10 cellular contexts compared by ENCODE assay signal in the genomic region with DNA sequence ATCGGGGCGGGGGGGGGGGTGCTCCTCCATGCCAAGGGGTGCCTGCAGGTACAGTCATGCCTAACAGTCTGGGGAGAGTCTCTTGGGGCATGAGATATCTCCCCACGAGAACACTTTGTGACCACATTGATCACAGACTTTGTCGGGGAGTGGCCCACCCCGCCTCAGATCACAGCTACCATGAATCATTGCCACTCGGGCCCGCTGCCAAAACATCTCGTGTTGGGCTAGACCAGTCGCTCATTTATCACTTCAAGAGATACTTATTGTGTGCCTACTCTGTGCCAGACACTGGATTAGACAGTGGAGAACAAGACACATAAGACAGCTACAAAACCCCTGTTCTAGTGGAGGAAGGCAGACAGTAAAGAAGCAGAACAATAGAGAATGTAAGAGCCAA.
DNase-seq lines count a peak whose midpoint lies in the region; ATAC-seq, FAIRE-seq and TF ChIP-seq lines count a peak whose summit lies in the region.
"Had no signal": no experiment of that assay in that cellular context is flagged by ENCODE, and none has a peak within 500 bp of the region (broad histone marks: within the 10 kb centered on the region; RNA-seq: fewer than 3 reads in every experiment).

No MANE protein-coding gene starts in this region.

- no peaks in the 10 kb centered on the region for H3K9me3 ChIP-seq in thyroid gland
- H3K9me3 ChIP-seq: BLaER1 treated with 17β-estradiol and CSF1 and Interleukin-3, amounts not matched to agents 10 nM and 100 nM had no signal

- H3K9me3 Mint-ChIP-seq in activated CD4-positive, alpha-beta memory T cell treated with anti-CD3 and anti-CD28 coated beads for 36 hours = no peaks in the 10 kb centered on the region
- no peaks in the 10 kb centered on the region for H3K9me3 Mint-ChIP-seq in activated CD4-positive, alpha-beta memory T cell treated with anti-CD3 and anti-CD28 coated beads, Interleukin-2, amount 10 ng/mL, durations not matched to agents 7 days and 5 days

- TF ChIP-seq CTCF in thyroid gland (IDR thresholded peaks at IDR 0.05) = no peak

- H3K27me3 ChIP-seq in thyroid gland = no peaks in the 10 kb centered on the region
- H3K27me3 ChIP-seq: BLaER1 treated with 17β-estradiol and CSF1 and Interleukin-3, amounts not matched to agents 10 nM and 100 nM had no signal

- no peak overlapping the region for H3K27ac ChIP-seq in thyroid gland
- H3K27ac ChIP-seq: BLaER1 treated with 17β-estradiol and CSF1 and Interleukin-3, amounts not matched to agents 10 nM and 100 nM had no signal

- peaks cover 29% of the 10 kb centered on the region for H3K36me3 Mint-ChIP-seq in activated CD4-positive, alpha-beta memory T cell treated with anti-CD3 and anti-CD28 coated beads for 36 hours
- peaks cover 41% of the 10 kb centered on the region for H3K36me3 Mint-ChIP-seq in activated CD4-positive, alpha-beta memory T cell treated with anti-CD3 and anti-CD28 coated beads, Interleukin-2, amount 10 ng/mL, durations not matched to agents 7 days and 5 days (ENCODE audit: low read depth)

- no peak overlapping the region for H3K4me3 ChIP-seq in thyroid gland (replicated peaks in 1 of 3)
- H3K4me3 ChIP-seq: BLaER1 treated with 17β-estradiol and CSF1 and Interleukin-3, amounts not matched to agents 10 nM and 100 nM had no signal

- CTCF ChIA-PET in activated CD4-positive, alpha-beta memory T cell treated with anti-CD3 and anti-CD28 coated beads for 36 hours (lab: Charles Lee) = no interaction called here
- CTCF ChIA-PET in activated CD4-positive, alpha-beta memory T cell treated with anti-CD3 and anti-CD28 coated beads, Interleukin-2, amount 10 ng/mL, durations not matched to agents 7 days and 5 days (lab: Charles Lee) = interaction anchor here (1.0 kb wide), 1 partner anchor 237 kb away, joined by 3 read pairs; no protein-coding TSS in a partner anchor

- H3K27ac Mint-ChIP-seq in activated CD4-positive, alpha-beta memory T cell treated with anti-CD3 and anti-CD28 coated beads for 36 hours = no peak overlapping the region
- H3K27ac Mint-ChIP-seq in activated CD4-positive, alpha-beta memory T cell treated with anti-CD3 and anti-CD28 coated beads, Interleukin-2, amount 10 ng/mL, durations not matched to agents 7 days and 5 days = no peak overlapping the region

- intact Hi-C loops in activated CD4-positive, alpha-beta memory T cell treated with anti-CD3 and anti-CD28 coated beads for 36 hours (cut with micrococcal nuclease) = no loop called here
- intact Hi-C loops in thyroid gland (cut with DNase I) = no loop called here

- H3K36me3 ChIP-seq in thyroid gland = peaks cover 0 to 7% of the 10 kb centered on the region in 2 donors

- DNase-seq in activated CD4-positive, alpha-beta memory T cell treated with anti-CD3 and anti-CD28 coated beads for 36 hours = peak; percentile 39
- DNase-seq in activated CD4-positive, alpha-beta memory T cell treated with anti-CD3 and anti-CD28 coated beads, Interleukin-2, amount 10 ng/mL, durations not matched to agents 7 days and 5 days = no peak
- DNase-seq in activated T-cell treated with anti-CD3 and anti-CD28 coated beads for 48 hours (ENCODE audit: low read depth) (peak; percentile 55), iris pigment epithelial cell (ENCODE audit: low read depth) (peak; percentile 81), thyroid gland (peak; percentile 50 to 53), GM19239 (ENCODE audit: insufficient read length, low spot score) (no peak)

- H3K4me3 Mint-ChIP-seq in activated CD4-positive, alpha-beta memory T cell treated with anti-CD3 and anti-CD28 coated beads for 36 hours = no peak overlapping the region
- no peak overlapping the region for H3K4me3 Mint-ChIP-seq in activated CD4-positive, alpha-beta memory T cell treated with anti-CD3 and anti-CD28 coated beads, Interleukin-2, amount 10 ng/mL, durations not matched to agents 7 days and 5 days

- FAIRE-seq in GM19239 (lab: Jason Lieb, UNC) = no peak
- FAIRE-seq: colon had no signal

- H3K4me1 ChIP-seq in thyroid gland = peaks cover 0 to 4% of the 10 kb centered on the region in 2 donors

- H3K27me3 Mint-ChIP-seq in activated CD4-positive, alpha-beta memory T cell treated with anti-CD3 and anti-CD28 coated beads for 36 hours = no peaks in the 10 kb centered on the region
- H3K27me3 Mint-ChIP-seq in activated CD4-positive, alpha-beta memory T cell treated with anti-CD3 and anti-CD28 coated beads, Interleukin-2, amount 10 ng/mL, durations not matched to agents 7 days and 5 days = no peaks in the 10 kb centered on the region

- WGBS in thyroid gland, 2 donors = 54 to 70% methylated on average over 9 of the region's 9 CpGs

- peaks cover 8% of the 10 kb centered on the region for H3K4me1 Mint-ChIP-seq in activated CD4-positive, alpha-beta memory T cell treated with anti-CD3 and anti-CD28 coated beads for 36 hours (ENCODE audit: low read depth)
- peaks cover 12% of the 10 kb centered on the region for H3K4me1 Mint-ChIP-seq in activated CD4-positive, alpha-beta memory T cell treated with anti-CD3 and anti-CD28 coated beads, Interleukin-2, amount 10 ng/mL, durations not matched to agents 7 days and 5 days

- no peak for TF ChIP-seq POLR2A in thyroid gland (IDR thresholded peaks at IDR 0.05)

- POLR2A ChIA-PET in activated CD4-positive, alpha-beta memory T cell treated with anti-CD3 and anti-CD28 coated beads for 36 hours (lab: Charles Lee) = no interaction called here
- POLR2A ChIA-PET in activated CD4-positive, alpha-beta memory T cell treated with anti-CD3 and anti-CD28 coated beads, Interleukin-2, amount 10 ng/mL, durations not matched to agents 7 days and 5 days (lab: Charles Lee) = interaction anchor here (1.4 kb wide), 1 partner anchor 239 kb away, joined by 4 read pairs; the partner anchor contains the start of gene SOCS1

- ATAC-seq in HG02763 (IDR thresholded peaks at IDR 0.05; ENCODE audit: unreplicated experiment) (no peak), HG02970 (IDR thresholded peaks at IDR 0.05; ENCODE audit: low FRiP score, unreplicated experiment) (no peak)

Comparison
In these comparisons a context has a peak if more than half of its experiments do, and no peak if none do; other contexts are left out.
1. DNase-seq: peak in activated CD4-positive, alpha-beta memory T cell treated with anti-CD3 and anti-CD28 coated beads for 36 hours (single experiment), activated T-cell treated with anti-CD3 and anti-CD28 coated beads for 48 hours (single experiment), iris pigment epithelial cell (single experiment) and thyroid gland (2 of 2); none in activated CD4-positive, alpha-beta memory T cell treated with anti-CD3 and anti-CD28 coated beads, Interleukin-2, amount 10 ng/mL, durations not matched to agents 7 days and 5 days (single experiment) and GM19239 (single experiment).